ENCODE assay signal across 20 cellular contexts in the genomic region with DNA sequence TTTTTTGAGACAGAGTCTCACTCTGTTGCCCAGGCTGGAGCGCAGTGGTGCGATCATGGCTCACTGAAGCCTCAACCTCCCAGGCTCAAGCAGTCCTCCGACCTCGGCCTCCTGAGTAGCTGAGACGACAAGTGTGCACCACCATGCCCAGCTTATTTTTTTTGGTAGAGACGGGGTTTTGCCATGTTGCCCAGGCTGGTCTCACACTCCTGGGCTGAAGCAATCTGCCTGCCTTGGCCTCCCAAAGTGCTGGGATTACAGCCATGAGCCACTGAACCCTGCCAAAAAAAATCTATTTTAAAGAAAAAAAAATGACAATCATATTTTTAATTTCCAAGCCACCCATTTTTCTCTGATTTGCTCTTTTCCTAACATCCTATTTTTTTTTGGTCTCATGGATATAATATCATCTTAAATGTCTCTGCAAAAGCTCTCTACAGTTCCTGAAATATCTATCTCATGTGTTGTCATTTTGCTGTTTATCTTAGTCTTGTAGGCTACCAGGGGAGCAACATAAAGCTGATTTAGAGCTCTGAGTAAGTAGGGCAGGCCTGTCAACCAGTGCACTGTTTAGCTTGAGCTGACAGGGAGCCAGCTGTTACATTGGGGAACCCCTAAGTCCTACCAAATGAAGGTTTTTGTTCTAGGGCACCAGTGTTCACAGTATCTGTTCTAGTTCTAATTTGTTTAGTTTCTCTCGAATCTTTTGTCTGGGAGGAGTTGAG. TPM values are rescaled to one million over a fixed set of nuclear protein-coding genes. Genes with fewer than 3 reads are reported as not detected.
DNase-seq lines count a peak whose midpoint lies in the region; ATAC-seq and TF ChIP-seq lines count a peak whose summit lies in the region.
"Had no signal": no experiment of that assay in that cellular context is flagged by ENCODE, and none has a peak within 500 bp of the region (broad histone marks: within the 10 kb centered on the region; RNA-seq: fewer than 3 reads in every experiment).

No MANE protein-coding gene starts in this region.

- no peak for TF ChIP-seq CTCF in smooth muscle cell (IDR thresholded peaks at IDR 0.05; ENCODE audit: borderline replicate concordance, insufficient read depth, poor library complexity, severe bottlenecking)

- no peaks in the 10 kb centered on the region for H3K9me3 ChIP-seq in smooth muscle cell (replicated peaks; ENCODE audit: low read depth)
- H3K9me3 ChIP-seq: Caco-2 had no signal

- DNase-seq in EL (peak; percentile 18), amniotic stem cell (lab: John Stamatoyannopoulos, UW) (peak; percentile 31), fibroblast of peridontal ligament (ENCODE audit: extremely low read depth) (peak; percentile 47), smooth muscle cell (lab: John Stamatoyannopoulos, UW; ENCODE audit: unreplicated experiment) (no peak), NCI-H774 (lab: John Stamatoyannopoulos, UW) (no peak), ureter (ENCODE audit: low spot score) (no peak), LoVo (ENCODE audit: low spot score) (no peak)
- DNase-seq: Caco-2; DMS53; GDM1; GOT3; HFFc6; KG1; NCI-H1105 treated with DMSO at 0.1 percent for 48 hours; NCI-H1930; NCI-H524 treated with DMSO at 0.1 percent for 48 hours; NK-92 treated with Interleukin-12 subunit alpha and Interleukin-12 subunit beta, amount 100 ng/mL, for 24 hours; OCI-M1; RPMI8226 had no signal

- H2AFZ ChIP-seq in smooth muscle cell (ENCODE audit: low read depth) = no peak overlapping the region

- H3K9ac ChIP-seq in smooth muscle cell (ENCODE audit: low read depth) = no peak overlapping the region

- no peaks in the 10 kb centered on the region for H3K36me3 ChIP-seq in smooth muscle cell (ENCODE audit: low read depth)

- 85% methylated on average over 7 of the region's 7 CpGs for WGBS in smooth muscle cell (ENCODE audit: low lambda C conversion rate)

- no peaks in the 10 kb centered on the region for H3F3A ChIP-seq in smooth muscle cell (ENCODE audit: low read depth)

- H3K27ac ChIP-seq in smooth muscle cell (ENCODE audit: low read depth) = no peak overlapping the region

- ATAC-seq in GM19455 (IDR thresholded peaks at IDR 0.05; ENCODE audit: unreplicated experiment) = no peak

- H3K4me3 ChIP-seq in smooth muscle cell = no peak overlapping the region

- no peaks in the 10 kb centered on the region for H3K79me2 ChIP-seq in smooth muscle cell (ENCODE audit: low read depth)

- H4K20me1 ChIP-seq in smooth muscle cell (ENCODE audit: low read depth) = no peaks in the 10 kb centered on the region

- H3K4me2 ChIP-seq in smooth muscle cell = peak overlapping the region; percentile 32

- no peaks in the 10 kb centered on the region for H3K27me3 ChIP-seq in smooth muscle cell (ENCODE audit: low read depth)

- peaks cover 7% of the 10 kb centered on the region for H3K4me1 ChIP-seq in smooth muscle cell (ENCODE audit: low read depth)
- H3K4me1 ChIP-seq: Caco-2 had no signal

RNA-seq across cellular contexts. Expression of a gene that starts 29.9 kb away (rescaled TPM):
- 102 and 105 TPM in 2 replicates for total RNA-seq in smooth muscle cell
- polyA plus RNA-seq in smooth muscle cell = 57.9 and 61.2 TPM in 2 replicates
- 62.1 TPM for total RNA-seq in ureter

Comparison
In these comparisons a context has a peak if more than half of its experiments do, and no peak if none do; other contexts are left out.
1. DNase-seq: peak in EL (single experiment), amniotic stem cell (single experiment) and fibroblast of peridontal ligament (single experiment); none in smooth muscle cell (single experiment), NCI-H774 (single experiment), ureter (single experiment) and LoVo (single experiment).